1 cellular context compared by ENCODE assay signal in the genomic region with DNA sequence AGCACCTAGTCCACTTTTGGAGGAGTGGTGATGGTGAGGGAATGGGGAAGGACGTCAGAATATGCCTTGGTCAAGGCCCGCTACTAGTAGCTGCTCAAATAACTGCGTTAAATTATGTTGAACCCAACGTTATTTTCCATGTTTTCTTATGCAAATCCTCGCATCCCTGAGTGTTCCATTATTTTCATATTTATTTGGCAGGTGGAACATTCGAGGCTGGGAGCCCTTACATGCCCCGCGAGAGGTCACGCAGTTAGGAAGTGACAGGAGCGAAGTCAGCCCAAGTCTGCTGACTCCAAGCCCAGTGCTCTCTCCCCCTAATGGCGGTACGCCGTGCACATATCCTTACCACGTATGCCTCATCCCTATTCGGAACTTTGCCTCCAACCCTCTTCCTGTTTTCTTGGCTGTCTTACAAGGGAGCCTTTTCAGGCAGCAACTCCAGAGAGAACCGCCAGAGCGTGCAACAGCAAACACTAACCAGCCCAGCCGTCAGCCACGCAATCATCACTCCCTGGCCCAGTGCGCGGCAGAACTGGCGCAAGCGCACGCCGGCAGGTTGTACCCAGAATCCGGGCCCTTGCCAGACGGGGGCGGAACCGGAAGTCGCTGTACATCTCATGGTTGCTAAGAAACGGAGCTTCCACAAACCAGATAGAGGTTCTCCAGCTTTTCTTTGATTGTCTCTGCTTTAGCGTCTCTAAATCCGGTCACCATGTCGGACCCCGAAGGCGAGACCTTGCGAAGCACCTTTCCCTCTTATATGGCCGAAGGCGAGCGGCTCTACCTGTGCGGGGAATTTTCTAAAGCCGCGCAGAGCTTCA.
A peak's percentile ranks its signal among the peaks of the same experiment; 100 is the strongest.
TF ChIP-seq lines count a peak whose summit lies in the region.

ODAD4 (plus strand) TSS at position 609 of the 824 bp plus-strand sequence; CDS start at position 716, 107 bp downstream.

TF ChIP-seq in K562, 482 proteins besides CTCF, POLR2A, EP300 and RAD21 (continued from another document and continues in another):
- TF ChIP-seq TFE3 (CRISPR knock-in tag; IDR thresholded peaks at IDR 0.05) (no peak), ZNF282 (CRISPR knock-in tag; IDR thresholded peaks at IDR 0.05) (no peak), SMAD1 (IDR thresholded peaks at IDR 0.05; ENCODE audit: low read depth, low read length, partially characterized antibody) (no peak), KLF10 (CRISPR knock-in tag; IDR thresholded peaks at IDR 0.05) (no peak), KLF16 (IDR thresholded peaks at IDR 0.05) (no peak), SMARCA5 (IDR thresholded peaks at IDR 0.05) (peak; percentile 96), ARID1B (IDR thresholded peaks at IDR 0.05) (peak; percentile 48; the same call in 1 of the 2 replicates), CLOCK (CRISPR knock-in tag; IDR thresholded peaks at IDR 0.05; ENCODE audit: borderline replicate concordance) (no peak), SRSF9 (IDR thresholded peaks at IDR 0.05; ENCODE audit: borderline replicate concordance, low read depth, low read length) (no peak), ILF3 (IDR thresholded peaks at IDR 0.05; ENCODE audit: borderline replicate concordance) (no peak; the same call in 1 of the 2 replicates), SMC3 (conservative IDR thresholded peaks at IDR 0.05; ENCODE audit: insufficient read depth, low read depth, low read length) (peak; percentile 43; the same call in 1 of the 2 replicates), HINFP (tag; conservative IDR thresholded peaks at IDR 0.05; ENCODE audit: low read depth) (no peak), ZNF407 (IDR thresholded peaks at IDR 0.05; ENCODE audit: low read depth) (no peak), FOXK1 (CRISPR knock-in tag; IDR thresholded peaks at IDR 0.05; ENCODE audit: borderline replicate concordance) (no peak), SMARCE1 (IDR thresholded peaks at IDR 0.05) (peak; percentile 72), ZKSCAN3 (CRISPR knock-in tag; IDR thresholded peaks at IDR 0.05) (no peak), CAMTA2 (CRISPR knock-in tag; conservative IDR thresholded peaks at IDR 0.05) (no peak), STAT5A (IDR thresholded peaks at IDR 0.05; ENCODE audit: borderline replicate concordance, low read length) (no peak), FOXJ2 (tag; IDR thresholded peaks at IDR 0.05) (no peak), ZKSCAN1 (IDR thresholded peaks at IDR 0.05; ENCODE audit: low read depth, low read length) (no peak), KDM4B (IDR thresholded peaks at IDR 0.05; ENCODE audit: borderline replicate concordance in 2 of 2, low read depth in 1 of 2) (peak in 1 of 2 experiments; percentile 44; a peak in 1 of 4 replicates), SLC30A9 (CRISPR knock-in tag; IDR thresholded peaks at IDR 0.05) (no peak), DDX20 (tag; IDR thresholded peaks at IDR 0.05; ENCODE audit: low read depth) (no peak), KLF6 (CRISPR knock-in tag; IDR thresholded peaks at IDR 0.05; ENCODE audit: borderline replicate concordance) (no peak), ZNF436 (CRISPR knock-in tag; IDR thresholded peaks at IDR 0.05) (no peak), E2F1 (CRISPR knock-in tag; IDR thresholded peaks at IDR 0.05) (no peak; the same call in 1 of the 2 replicates), ZBED1 (IDR thresholded peaks at IDR 0.05) (no peak), ZNF232 (CRISPR knock-in tag; IDR thresholded peaks at IDR 0.05) (no peak), OTX1 (CRISPR knock-in tag; IDR thresholded peaks at IDR 0.05) (no peak)
- TF ChIP-seq, protein P1, sequence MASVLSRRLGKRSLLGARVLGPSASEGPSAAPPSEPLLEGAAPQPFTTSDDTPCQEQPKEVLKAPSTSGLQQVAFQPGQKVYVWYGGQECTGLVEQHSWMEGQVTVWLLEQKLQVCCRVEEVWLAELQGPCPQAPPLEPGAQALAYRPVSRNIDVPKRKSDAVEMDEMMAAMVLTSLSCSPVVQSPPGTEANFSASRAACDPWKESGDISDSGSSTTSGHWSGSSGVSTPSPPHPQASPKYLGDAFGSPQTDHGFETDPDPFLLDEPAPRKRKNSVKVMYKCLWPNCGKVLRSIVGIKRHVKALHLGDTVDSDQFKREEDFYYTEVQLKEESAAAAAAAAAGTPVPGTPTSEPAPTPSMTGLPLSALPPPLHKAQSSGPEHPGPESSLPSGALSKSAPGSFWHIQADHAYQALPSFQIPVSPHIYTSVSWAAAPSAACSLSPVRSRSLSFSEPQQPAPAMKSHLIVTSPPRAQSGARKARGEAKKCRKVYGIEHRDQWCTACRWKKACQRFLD (CRISPR knock-in tag; IDR thresholded peaks at IDR 0.05): no peak
- TF ChIP-seq, protein P2, sequence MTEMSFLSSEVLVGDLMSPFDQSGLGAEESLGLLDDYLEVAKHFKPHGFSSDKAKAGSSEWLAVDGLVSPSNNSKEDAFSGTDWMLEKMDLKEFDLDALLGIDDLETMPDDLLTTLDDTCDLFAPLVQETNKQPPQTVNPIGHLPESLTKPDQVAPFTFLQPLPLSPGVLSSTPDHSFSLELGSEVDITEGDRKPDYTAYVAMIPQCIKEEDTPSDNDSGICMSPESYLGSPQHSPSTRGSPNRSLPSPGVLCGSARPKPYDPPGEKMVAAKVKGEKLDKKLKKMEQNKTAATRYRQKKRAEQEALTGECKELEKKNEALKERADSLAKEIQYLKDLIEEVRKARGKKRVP (CRISPR knock-in tag; IDR thresholded peaks at IDR 0.05): no peak
- TF ChIP-seq, protein P3, sequence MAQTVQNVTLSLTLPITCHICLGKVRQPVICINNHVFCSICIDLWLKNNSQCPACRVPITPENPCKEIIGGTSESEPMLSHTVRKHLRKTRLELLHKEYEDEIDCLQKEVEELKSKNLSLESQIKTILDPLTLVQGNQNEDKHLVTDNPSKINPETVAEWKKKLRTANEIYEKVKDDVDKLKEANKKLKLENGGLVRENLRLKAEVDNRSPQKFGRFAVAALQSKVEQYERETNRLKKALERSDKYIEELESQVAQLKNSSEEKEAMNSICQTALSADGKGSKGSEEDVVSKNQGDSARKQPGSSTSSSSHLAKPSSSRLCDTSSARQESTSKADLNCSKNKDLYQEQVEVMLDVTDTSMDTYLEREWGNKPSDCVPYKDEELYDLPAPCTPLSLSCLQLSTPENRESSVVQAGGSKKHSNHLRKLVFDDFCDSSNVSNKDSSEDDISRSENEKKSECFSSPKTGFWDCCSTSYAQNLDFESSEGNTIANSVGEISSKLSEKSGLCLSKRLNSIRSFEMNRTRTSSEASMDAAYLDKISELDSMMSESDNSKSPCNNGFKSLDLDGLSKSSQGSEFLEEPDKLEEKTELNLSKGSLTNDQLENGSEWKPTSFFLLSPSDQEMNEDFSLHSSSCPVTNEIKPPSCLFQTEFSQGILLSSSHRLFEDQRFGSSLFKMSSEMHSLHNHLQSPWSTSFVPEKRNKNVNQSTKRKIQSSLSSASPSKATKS (CRISPR knock-in tag; IDR thresholded peaks at IDR 0.05): no peak
- TF ChIP-seq, protein P4, sequence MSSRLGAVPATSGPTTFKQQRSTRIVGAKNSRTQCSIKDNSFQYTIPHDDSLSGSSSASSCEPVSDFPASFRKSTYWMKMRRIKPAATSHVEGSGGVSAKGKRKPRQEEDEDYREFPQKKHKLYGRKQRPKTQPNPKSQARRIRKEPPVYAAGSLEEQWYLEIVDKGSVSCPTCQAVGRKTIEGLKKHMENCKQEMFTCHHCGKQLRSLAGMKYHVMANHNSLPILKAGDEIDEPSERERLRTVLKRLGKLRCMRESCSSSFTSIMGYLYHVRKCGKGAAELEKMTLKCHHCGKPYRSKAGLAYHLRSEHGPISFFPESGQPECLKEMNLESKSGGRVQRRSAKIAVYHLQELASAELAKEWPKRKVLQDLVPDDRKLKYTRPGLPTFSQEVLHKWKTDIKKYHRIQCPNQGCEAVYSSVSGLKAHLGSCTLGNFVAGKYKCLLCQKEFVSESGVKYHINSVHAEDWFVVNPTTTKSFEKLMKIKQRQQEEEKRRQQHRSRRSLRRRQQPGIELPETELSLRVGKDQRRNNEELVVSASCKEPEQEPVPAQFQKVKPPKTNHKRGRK (tag; IDR thresholded peaks at IDR 0.05): no peak
